2 cellular contexts compared by ENCODE assay signal in the genomic region with DNA sequence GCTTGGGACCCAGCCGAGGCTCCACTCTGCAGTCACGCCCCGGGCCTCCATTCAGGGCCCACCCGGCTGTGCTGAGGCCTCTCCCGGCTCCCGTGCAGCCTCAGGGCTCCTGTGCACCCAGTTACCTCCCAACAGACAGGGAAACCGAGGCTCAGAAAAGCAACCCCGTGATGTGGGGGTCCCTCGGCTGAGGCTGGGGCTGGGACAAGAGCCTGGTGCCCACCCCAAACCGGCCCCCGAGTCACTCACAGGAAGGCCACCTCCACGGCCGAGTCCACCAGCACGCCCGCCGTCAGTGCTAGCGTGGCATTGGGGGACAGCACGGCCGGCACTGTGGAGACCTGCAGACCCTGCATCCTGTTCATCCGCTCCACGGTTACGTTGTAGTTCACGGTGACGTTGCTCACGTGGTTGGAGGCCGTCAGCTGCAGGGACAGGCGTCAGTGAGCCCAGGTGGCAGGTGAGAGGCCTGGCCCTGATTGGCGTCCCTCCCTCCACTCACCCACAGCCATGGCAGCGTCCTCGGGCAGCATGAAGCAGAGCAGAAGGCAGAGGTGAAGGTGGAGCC.
A peak's percentile ranks its signal among the peaks of the same experiment; 100 is the strongest.
TF ChIP-seq lines count a peak whose summit lies in the region.

No MANE protein-coding gene starts in this region.

TF ChIP-seq in HEK293, 187 proteins besides CTCF, POLR2A, EP300 and RAD21:
- TF ChIP-seq KLF8 (tag by site-specific recombination; IDR thresholded peaks at IDR 0.05): peak; percentile 48; the same call in 1 of the 2 replicates

TF ChIP-seq in K562, 482 proteins besides CTCF, POLR2A, EP300 and RAD21:
- TF ChIP-seq POLR2G (IDR thresholded peaks at IDR 0.05; ENCODE audit: low read depth, low read length): peak; percentile 52
TF ChIP-seq in K562: peak in this region for 1; not testable (repeated sequence) for 481.
